ENCODE assay signal across 15 cellular contexts in the genomic region with DNA sequence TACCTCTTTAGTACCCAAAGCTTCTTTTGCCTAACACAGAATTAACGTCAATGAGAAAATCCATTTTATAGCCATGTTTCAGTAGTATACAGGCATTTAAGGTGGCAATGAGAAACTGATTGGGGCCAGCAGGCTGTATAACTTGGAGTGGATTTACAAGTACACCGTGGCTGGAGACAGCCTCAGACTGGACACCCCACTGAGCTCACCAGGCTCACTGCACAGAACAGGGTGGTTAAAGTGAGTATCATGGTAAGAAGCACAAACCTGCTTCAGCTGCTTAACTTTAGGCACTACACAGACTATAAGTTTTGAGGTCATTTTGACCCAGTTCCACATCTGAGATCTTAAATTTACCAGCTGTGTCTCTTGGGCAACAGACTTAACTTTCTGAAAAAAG. TPM values are rescaled to one million over a fixed set of nuclear protein-coding genes. Genes with fewer than 3 reads are reported as not detected.
A peak's percentile ranks its signal among the peaks of the same experiment; 100 is the strongest.
DNase-seq lines count a peak whose midpoint lies in the region; ATAC-seq and TF ChIP-seq lines count a peak whose summit lies in the region.
"Had no signal": no experiment of that assay in that cellular context is flagged by ENCODE, and none has a peak within 500 bp of the region (broad histone marks: within the 10 kb centered on the region; RNA-seq: fewer than 3 reads in every experiment).

No MANE protein-coding gene starts in this region.

- H2BK12ac ChIP-seq in trophoblast cell (ENCODE audit: low read length): no peak overlapping the region

- H3K27me3 Mint-ChIP-seq in CD14-positive monocyte (ENCODE audit: low read depth in 3 of 3): no peaks in the 10 kb centered on the region

- no peaks in the 10 kb centered on the region for H3K79me2 ChIP-seq in trophoblast cell (ENCODE audit: control insufficient read depth, insufficient read depth, low read length, poor library complexity)

- no peaks in the 10 kb centered on the region for H3K79me1 ChIP-seq in trophoblast cell (ENCODE audit: low read length)

- peaks cover 0 to 2% of the 10 kb centered on the region in 2 experiments for H3K4me1 ChIP-seq in trophoblast cell (ENCODE audit: control insufficient read depth in 1 of 2, insufficient read depth in 2 of 2, low read length in 2 of 2)

- H3K27ac Mint-ChIP-seq in CD14-positive monocyte: peak overlapping the region in 4 of 7 donors; percentile 11 to 76 (median 36)
- H3K27ac Mint-ChIP-seq: HFFc6 had no signal

- no peak overlapping the region for H2AK5ac ChIP-seq in trophoblast cell (ENCODE audit: low read length)

- intact Hi-C loops in CD14-positive monocyte (cut with micrococcal nuclease): no loop called here

- H3K4ac ChIP-seq in trophoblast cell (ENCODE audit: low read depth, low read length): no peak overlapping the region

- no peak overlapping the region for H3K14ac ChIP-seq in trophoblast cell (ENCODE audit: low read length)

- no peaks in the 10 kb centered on the region for H3K9me3 ChIP-seq in trophoblast cell (ENCODE audit: insufficient read depth, low read depth, low read length)
- H3K9me3 ChIP-seq: BLaER1 had no signal

- H3K27me3 ChIP-seq in trophoblast cell (ENCODE audit: insufficient read depth, low read length): no peaks in the 10 kb centered on the region
- H3K27me3 ChIP-seq: BLaER1 had no signal

- H4K12ac ChIP-seq in trophoblast cell (ENCODE audit: low read depth, low read length): no peak overlapping the region

- H4K91ac ChIP-seq in trophoblast cell (ENCODE audit: low read depth, low read length): no peak overlapping the region

- no peak overlapping the region for H3K4me3 ChIP-seq in choroid plexus epithelial cell (ENCODE audit: low read depth, low read length)
- H3K4me3 ChIP-seq in trophoblast cell (ENCODE audit: low read depth, low read length): no peak overlapping the region
- H3K4me3 ChIP-seq: BLaER1 had no signal

- H3K4me2 ChIP-seq in trophoblast cell (ENCODE audit: low read length): no peak overlapping the region
- H3K4me2 ChIP-seq: BLaER1 had no signal

- TF ChIP-seq CTCF in CD14-positive monocyte (IDR thresholded peaks at IDR 0.05) (no peak), choroid plexus epithelial cell (conservative IDR thresholded peaks at IDR 0.05; ENCODE audit: low read depth, low read length) (no peak)

- no peaks in the 10 kb centered on the region for H3K9me3 Mint-ChIP-seq in CD14-positive monocyte
- H3K9me3 Mint-ChIP-seq: HFFc6 had no signal

- WGBS in trophoblast cell (ENCODE audit: extremely low coverage, insufficient coverage, insufficient read length): no CpG with 5 or more reads among the region's 2 CpGs

- H3K36me3 Mint-ChIP-seq in CD14-positive monocyte: peaks cover 55 to 66% of the 10 kb centered on the region in 2 donors

- H3K4me1 Mint-ChIP-seq in CD14-positive monocyte: peaks cover 42% of the 10 kb centered on the region

- no peak overlapping the region for H4K8ac ChIP-seq in trophoblast cell (ENCODE audit: low read depth, low read length)

- no peak overlapping the region for H2AFZ ChIP-seq in trophoblast cell (ENCODE audit: insufficient read depth, low read length, poor library complexity)

- peaks cover 3 to 12% of the 10 kb centered on the region in 2 experiments for H3K36me3 ChIP-seq in trophoblast cell (ENCODE audit: control insufficient read depth in 1 of 2, insufficient read depth in 2 of 2, low read length in 2 of 2)

- peak overlapping the region; percentile 22 for H3K9ac ChIP-seq in trophoblast cell (ENCODE audit: low read length)
- H3K9ac ChIP-seq: BLaER1 had no signal

- H3K27ac ChIP-seq in trophoblast cell (ENCODE audit: low read depth, low read length): no peak overlapping the region
- H3K27ac ChIP-seq: BLaER1 had no signal

- no peak overlapping the region for H3K18ac ChIP-seq in trophoblast cell (ENCODE audit: low read length)

- H3K23ac ChIP-seq in trophoblast cell (ENCODE audit: low read length): peak overlapping the region; percentile 91

- no peak overlapping the region for H2BK5ac ChIP-seq in trophoblast cell (ENCODE audit: low read depth, low read length, poor library complexity)

- no peak for DNase-seq in CD14-positive monocyte (ENCODE audit: low spot score)
- peak; percentile 66 for DNase-seq in OCI-M1 (lab: John Stamatoyannopoulos, UW)
- DNase-seq in choroid plexus epithelial cell (ENCODE audit: low read depth): peak; percentile 76
- no peak for DNase-seq in trophoblast cell
- DNase-seq in stimulated activated CD4-positive, alpha-beta T cell treated with anti-CD3 and anti-CD28 coated beads, Interleukin-12 subunit alpha, Interleukin-12 subunit beta, amount 100 ng/mL, for 4 hours: no peak
- no peak for DNase-seq in NCI-H345 (lab: John Stamatoyannopoulos, UW)
- no peak for DNase-seq in HK-2 (ENCODE audit: unreplicated experiment)
- DNase-seq: DND-41, GOT3, NCI-H1417 treated with DMSO at 0.1 percent for 48 hours, NCI-H2081, NCI-H524 had no signal

- no peak overlapping the region for H3K4me3 Mint-ChIP-seq in CD14-positive monocyte
- H3K4me3 Mint-ChIP-seq: HFFc6 had no signal

- no peak overlapping the region for H2BK120ac ChIP-seq in trophoblast cell (ENCODE audit: insufficient read depth, low read length, poor library complexity)

- no peak for ATAC-seq in HG02588 (IDR thresholded peaks at IDR 0.05; ENCODE audit: unreplicated experiment)

RNA-seq across cellular contexts. Expression of a gene that starts 8.8 kb away (rescaled TPM):
- 1 to 10 TPM; 4.2 to 5.2 TPM for polyA plus RNA-seq in CD14-positive monocyte
- polyA plus RNA-seq in trophoblast cell (2013): 17.9 and 18.8 TPM in 2 replicates

RNA-seq across cellular contexts. Expression of a gene that starts 52.8 kb away (rescaled TPM):
- not detected for polyA plus RNA-seq in CD14-positive monocyte
- not detected in 2 replicates for polyA plus RNA-seq in trophoblast cell (2013)

Comparison
In these comparisons a context has a peak if more than half of its experiments do, and no peak if none do; other contexts are left out.
1. DNase-seq: peak in OCI-M1 (single experiment) and choroid plexus epithelial cell (single experiment); none in CD14-positive monocyte (single experiment), trophoblast cell (0 of 2), stimulated activated CD4-positive, alpha-beta T cell treated with anti-CD3 and anti-CD28 coated beads, Interleukin-12 subunit alpha, Interleukin-12 subunit beta, amount 100 ng/mL, for 4 hours (single experiment), NCI-H345 (single experiment) and HK-2 (single experiment).